In the genomic region with DNA sequence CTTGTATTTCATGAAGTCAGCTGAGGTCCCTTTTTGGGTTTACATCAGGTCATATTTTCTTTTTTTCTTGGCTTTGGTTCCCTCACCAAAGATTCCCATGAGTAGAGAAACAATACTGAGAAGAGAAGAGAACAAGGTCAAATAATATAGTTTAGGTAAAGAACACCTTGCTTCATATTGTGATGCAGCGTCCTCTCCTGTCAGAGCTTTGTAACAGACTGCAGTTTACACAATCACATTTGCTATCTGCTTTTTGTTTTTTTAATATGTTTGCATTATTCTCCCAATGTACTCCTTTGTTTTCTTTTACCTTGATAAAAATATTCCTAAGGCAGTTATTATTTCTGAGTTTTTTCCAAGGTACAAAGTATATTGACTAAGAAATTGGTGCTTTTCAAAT, we compare ENCODE assay signal across 22 cellular contexts.
"Had no signal": no experiment of that assay in that cellular context is flagged by ENCODE, and none has a peak within 500 bp of the region (broad histone marks: within the 10 kb centered on the region; RNA-seq: fewer than 3 reads in every experiment).

No MANE protein-coding gene starts in this region.

- H3K27ac ChIP-seq: adrenal gland, body of pancreas, breast epithelium had no signal

- ATAC-seq: activated CD4-positive, alpha-beta T cell treated with anti-CD3 and anti-CD28 coated beads for 36 hours; activated CD4-positive, CD25-positive, alpha-beta regulatory T cell treated with anti-CD3 and anti-CD28 coated beads, Interleukin-2, amount 50 U/mL, for 24 hours; activated CD8-positive, alpha-beta T cell treated with anti-CD3 and anti-CD28 coated beads, Interleukin-2, amount 10 ng/mL, durations not matched to agents 7 days and 5 days; activated naive CD4-positive, alpha-beta T cell treated with anti-CD3 and anti-CD28 coated beads, Interleukin-2, amount 50 U/mL, for 72 hours; body of pancreas had no signal

- H3K27me3 ChIP-seq: adrenal gland, body of pancreas, breast epithelium had no signal

- DNase-seq: activated CD4-positive, alpha-beta T cell treated with anti-CD3 and anti-CD28 coated beads for 36 hours; activated CD4-positive, alpha-beta T cell treated with anti-CD3 and anti-CD28 coated beads, Interleukin-2, amount 10 ng/mL, durations not matched to agents 7 days and 5 days; activated CD4-positive, alpha-beta T cell treated with anti-CD3 and anti-CD28 coated beads, Interleukin-2, amount 50 U/mL, for 48 hours; activated CD8-positive, alpha-beta T cell treated with anti-CD3 and anti-CD28 coated beads, Interleukin-2, amount 10 ng/mL, durations not matched to agents 7 days and 5 days; activated gamma-delta T cell; activated naive CD4-positive, alpha-beta T cell treated with anti-CD3 and anti-CD28 coated beads for 36 hours; activated T-cell treated with anti-CD3 and anti-CD28 coated beads, Interleukin-2, amount 50 U/mL, for 24 hours; adrenal gland; body of pancreas; Karpas-422; MM.1S; MV-4-11; NCI-H1092; NCI-H1436 treated with DMSO at 0.1 percent for 48 hours; NCI-H1694 treated with DMSO at 0.1 percent for 48 hours; NCI-H2029; NCI-H345; NCI-H524 treated with DMSO at 0.1 percent for 48 hours; Right ventricle myocardium superior had no signal

- H3K4me3 ChIP-seq: adrenal gland, body of pancreas, breast epithelium had no signal

- H3K9me3 ChIP-seq: adrenal gland had no signal

- H3K36me3 ChIP-seq: adrenal gland, breast epithelium had no signal

- H3K4me1 ChIP-seq: adrenal gland, body of pancreas, breast epithelium had no signal
